ENCODE assay signal across 18 cellular contexts in the genomic region with DNA sequence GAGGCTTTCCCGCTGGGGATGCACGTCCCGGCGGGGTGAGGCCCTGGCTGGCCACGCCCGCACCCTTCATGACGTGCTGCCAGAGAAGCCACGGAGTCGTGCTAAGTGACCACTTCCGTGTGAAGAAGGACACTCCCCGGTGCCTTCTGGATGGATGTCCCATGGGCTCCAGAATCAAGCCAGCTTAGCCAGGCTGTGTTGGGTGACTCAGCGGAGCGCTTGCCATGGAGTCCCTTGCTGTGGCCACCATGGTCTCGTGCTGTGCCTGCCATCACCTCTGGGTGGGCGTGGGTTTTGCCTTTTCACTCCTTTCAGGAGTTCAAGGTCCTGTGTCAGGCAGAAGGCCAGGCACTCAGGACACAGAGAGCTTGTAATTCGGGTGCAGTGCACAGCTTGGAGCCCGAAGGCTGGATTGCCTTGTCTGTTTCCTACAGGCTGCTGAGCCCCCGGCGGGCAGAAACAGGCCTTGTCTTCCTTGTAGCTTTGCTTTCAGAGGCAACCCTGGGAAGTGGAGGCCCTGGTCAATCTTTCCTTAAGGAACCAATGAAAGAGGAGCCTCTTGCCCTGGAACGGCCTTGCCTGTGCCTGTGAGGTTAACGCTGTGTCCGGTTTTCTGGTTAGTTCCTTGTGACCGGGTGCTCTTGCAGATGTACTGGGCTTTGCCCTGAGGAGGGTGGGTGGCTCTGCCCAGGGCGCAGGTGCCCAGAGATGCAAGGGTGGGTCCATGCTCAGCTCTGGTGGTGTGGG.
DNase-seq lines count a peak whose midpoint lies in the region; ATAC-seq and TF ChIP-seq lines count a peak whose summit lies in the region.
"Had no signal": no experiment of that assay in that cellular context is flagged by ENCODE, and none has a peak within 500 bp of the region (broad histone marks: within the 10 kb centered on the region; RNA-seq: fewer than 3 reads in every experiment).

No MANE protein-coding gene starts in this region.

- DNase-seq in EH (ENCODE audit: low read depth): peak; percentile 63
- peak; percentile 20 for DNase-seq in HFF-Myc (ENCODE audit: extremely low read depth, low read depth)
- no peak for DNase-seq in esophagus squamous epithelium (lab: John Stamatoyannopoulos, UW)
- DNase-seq in sigmoid colon: peak; percentile 65
- DNase-seq in progenitor cell of endocrine pancreas (ENCODE audit: low spot score, unreplicated experiment): no peak
- no peak for DNase-seq in GF-D8 (lab: John Stamatoyannopoulos, UW)
- DNase-seq: activated CD8-positive, alpha-beta memory T cell treated with anti-CD3 and anti-CD28 coated beads, Interleukin-2, amount 50 U/mL, for 4 hours; activated naive CD4-positive, alpha-beta T cell treated with anti-CD3 and anti-CD28 coated beads, Interleukin-2, amount 50 U/mL, for 16 hours; effector CD4-positive, alpha-beta T cell; KG1; NCI-H1417 treated with DMSO at 0.1 percent for 48 hours; NCI-H69; stimulated activated CD4-positive, alpha-beta T cell treated with anti-CD3 and anti-CD28 coated beads, Interleukin-4, amount 100 ng/mL, for 24 hours; T-helper 1 cell had no signal

- TF ChIP-seq CTCF in HFF-Myc (IDR thresholded peaks at IDR 0.05; ENCODE audit: low read depth, low read length, missing control alignments) (no peak), esophagus squamous epithelium (IDR thresholded peaks at IDR 0.05) (no peak), sigmoid colon (IDR thresholded peaks at IDR 0.05) (no peak), progenitor cell of endocrine pancreas (IDR thresholded peaks at IDR 0.05; ENCODE audit: unreplicated experiment) (no peak)

- H3K36me3 ChIP-seq in esophagus squamous epithelium (no peaks in the 10 kb centered on the region), sigmoid colon (no peaks in the 10 kb centered on the region)
- H3K36me3 ChIP-seq: neural progenitor cell had no signal

- 85 to 91% methylated on average over 4 to 11 of the region's 24 CpGs for WGBS in esophagus squamous epithelium, 2 donors
- 78 to 87% methylated on average over 24 of the region's 24 CpGs for WGBS in sigmoid colon, 2 donors

- H3K4me1 ChIP-seq in esophagus squamous epithelium: peaks cover 44 to 72% (median 45%) of the 10 kb centered on the region in 3 donors
- peaks cover 0 to 12% (median 9%) of the 10 kb centered on the region in 4 donors for H3K4me1 ChIP-seq in sigmoid colon

- no peak for TF ChIP-seq EP300 in sigmoid colon (IDR thresholded peaks at IDR 0.05)

- peaks cover 6% of the 10 kb centered on the region for H3K4me1 Mint-ChIP-seq in progenitor cell of endocrine pancreas (ENCODE audit: low read depth)
- H3K4me1 Mint-ChIP-seq: CD14-positive monocyte had no signal

- H3K9me3 Mint-ChIP-seq in progenitor cell of endocrine pancreas (ENCODE audit: low read depth): no peaks in the 10 kb centered on the region
- H3K9me3 Mint-ChIP-seq: neural progenitor cell had no signal

- intact Hi-C loops in esophagus squamous epithelium (cut with DNase I): no loop called here
- intact Hi-C loops in sigmoid colon (cut with DNase I): no loop called here

- no peak overlapping the region for H3K4me3 Mint-ChIP-seq in progenitor cell of endocrine pancreas (ENCODE audit: low read depth)
- H3K4me3 Mint-ChIP-seq: CD14-positive monocyte, neural progenitor cell had no signal

- H3K4me3 ChIP-seq in HFF-Myc (replicated peaks; ENCODE audit: low read depth, low read length): no peak overlapping the region
- no peak overlapping the region for H3K4me3 ChIP-seq in esophagus squamous epithelium
- no peak overlapping the region for H3K4me3 ChIP-seq in sigmoid colon
- H3K4me3 ChIP-seq: neural progenitor cell had no signal

- TF ChIP-seq POLR2A in esophagus squamous epithelium (IDR thresholded peaks at IDR 0.05): no peak
- no peak for TF ChIP-seq POLR2A in sigmoid colon (IDR thresholded peaks at IDR 0.05)

- no peak for ATAC-seq in GM18519 (IDR thresholded peaks at IDR 0.05; ENCODE audit: low FRiP score, unreplicated experiment)
- ATAC-seq: Panc1 had no signal

- H3K27me3 ChIP-seq in esophagus squamous epithelium: no peaks in the 10 kb centered on the region
- H3K27me3 ChIP-seq in sigmoid colon: no peaks in the 10 kb centered on the region
- H3K27me3 ChIP-seq: neural progenitor cell had no signal

- no peak overlapping the region for H3K27ac Mint-ChIP-seq in progenitor cell of endocrine pancreas
- H3K27ac Mint-ChIP-seq: CD14-positive monocyte, neural progenitor cell had no signal

- H3K36me3 Mint-ChIP-seq in progenitor cell of endocrine pancreas (ENCODE audit: insufficient read depth): no peaks in the 10 kb centered on the region
- H3K36me3 Mint-ChIP-seq: neural progenitor cell had no signal

- peak overlapping the region; percentile 64 to 95 (median 91) for H3K27ac ChIP-seq in esophagus squamous epithelium
- peak overlapping the region in 2 of 4 donors; percentile 27 to 33 for H3K27ac ChIP-seq in sigmoid colon
- H3K27ac ChIP-seq: neural progenitor cell had no signal

- H3K27me3 Mint-ChIP-seq in progenitor cell of endocrine pancreas: no peaks in the 10 kb centered on the region

- H3K9me3 ChIP-seq in esophagus squamous epithelium: no peaks in the 10 kb centered on the region
- H3K9me3 ChIP-seq in sigmoid colon: no peaks in the 10 kb centered on the region

Comparison
In these comparisons a context has a peak if more than half of its experiments do, and no peak if none do; other contexts are left out.
1. DNase-seq: peak in EH (single experiment), HFF-Myc (single experiment) and sigmoid colon (single experiment); none in esophagus squamous epithelium (single experiment), progenitor cell of endocrine pancreas (single experiment) and GF-D8 (single experiment).